In genomic region chr7:101537205-101537604, GRCh38 we compare ENCODE assay signal across 21 cellular contexts.
DNase-seq lines count a peak whose midpoint lies in the region; ATAC-seq, FAIRE-seq and TF ChIP-seq lines count a peak whose summit lies in the region.
"Had no signal": no experiment of that assay in that cellular context is flagged by ENCODE, and none has a peak within 500 bp of the region (broad histone marks: within the 10 kb centered on the region; RNA-seq: fewer than 3 reads in every experiment).

No MANE protein-coding gene starts in this region.

- H3K27ac ChIP-seq in PC-3 (ENCODE audit: low read length), result no peak overlapping the region
- H3K27ac ChIP-seq: BLaER1 treated with 17β-estradiol and CSF1 and Interleukin-3, amounts not matched to agents 10 nM and 100 nM; thyroid gland; VCaP had no signal

- no peaks in the 10 kb centered on the region for H3K9me3 ChIP-seq in PC-3 (ENCODE audit: low read length)
- H3K9me3 ChIP-seq: thyroid gland had no signal

- CTCF ChIA-PET in PC-3 (lab: Charles Lee), result no interaction called here

- no peak for TF ChIP-seq CTCF in PC-3 (conservative IDR thresholded peaks at IDR 0.05; ENCODE audit: low read depth, low read length)
- no peak for TF ChIP-seq CTCF in fibroblast of mammary gland (conservative IDR thresholded peaks at IDR 0.05; ENCODE audit: control insufficient read depth, insufficient read depth, low read depth, low read length)

- H4K20me1 ChIP-seq in PC-3 (ENCODE audit: low read length), result no peaks in the 10 kb centered on the region

- H3K4me2 ChIP-seq in PC-3 (ENCODE audit: low read length), result no peak overlapping the region

- DNase-seq in H54 (ENCODE audit: insufficient read length, low spot score) (peak; percentile 68), PC-3 (peak; percentile 12), fibroblast of mammary gland (ENCODE audit: low read depth) (peak; percentile 34), sciatic nerve (ENCODE audit: low spot score) (no peak), GDM1 (lab: John Stamatoyannopoulos, UW) (no peak)
- DNase-seq in stimulated activated CD4-positive, alpha-beta T cell treated with anti-CD3 and anti-CD28 coated beads, Interleukin-4, amount 100 ng/mL, for 24 hours, result no peak
- DNase-seq: activated CD8-positive, alpha-beta T cell treated with anti-CD3 and anti-CD28 coated beads for 36 hours; activated naive CD8-positive, alpha-beta T cell treated with anti-CD3 and anti-CD28 coated beads, Interleukin-2, amount 10 ng/mL, durations not matched to agents 7 days and 5 days; activated T-cell treated with anti-CD3 and anti-CD28 coated beads, Interleukin-2, amount 50 U/mL, for 72 hours; DMS153; effector memory CD4-positive, alpha-beta T cell; Kasumi-1; left colon; NCI-H187; NCI-H524; stimulated activated CD4-positive, alpha-beta T cell treated with anti-CD3 and anti-CD28 coated beads, Interleukin-4, amount 100 ng/mL, for 4 hours; SW 1271; thyroid gland had no signal

- no peaks in the 10 kb centered on the region for H3F3A ChIP-seq in PC-3 (ENCODE audit: low read length, unreplicated experiment)

- ATAC-seq in PC-3, result peak; percentile 35
- ATAC-seq in sciatic nerve, result peak; percentile 29
- no peak for ATAC-seq in HG03469 (IDR thresholded peaks at IDR 0.05; ENCODE audit: unreplicated experiment)
- ATAC-seq: activated CD8-positive, alpha-beta T cell treated with anti-CD3 and anti-CD28 coated beads for 36 hours; activated T-cell treated with anti-CD3 and anti-CD28 coated beads, Interleukin-2, amount 50 U/mL, for 72 hours; left colon had no signal

- H3K4me1 ChIP-seq in PC-3 (ENCODE audit: insufficient read depth, low read length), result no peaks in the 10 kb centered on the region

- BruUV-seq in PC-3 (replicated peaks; lab: Mats Ljungman, UMichigan), result no TSS peak

- TF ChIP-seq POLR2A in H54 (IDR thresholded peaks at IDR 0.05; ENCODE audit: low read depth, low read length), result no peak

- H2AFZ ChIP-seq in PC-3 (ENCODE audit: low read length), result no peak overlapping the region

- no peaks in the 10 kb centered on the region for H3K36me3 ChIP-seq in PC-3 (ENCODE audit: low read depth, low read length)
- H3K36me3 ChIP-seq: BLaER1 treated with 17β-estradiol and CSF1 and Interleukin-3, amounts not matched to agents 10 nM and 100 nM; thyroid gland had no signal

- H3K9me2 ChIP-seq in PC-3 (replicated peaks; ENCODE audit: low read length), result no peaks in the 10 kb centered on the region

- H3K27me3 ChIP-seq in PC-3 (ENCODE audit: low read length), result no peaks in the 10 kb centered on the region
- H3K27me3 ChIP-seq: BLaER1 treated with 17β-estradiol and CSF1 and Interleukin-3, amounts not matched to agents 10 nM and 100 nM; thyroid gland had no signal

- H3K4me3 ChIP-seq in PC-3 (ENCODE audit: low read length) (no peak overlapping the region), fibroblast of mammary gland (ENCODE audit: control insufficient read depth, low read depth, low read length) (no peak overlapping the region)
- H3K4me3 ChIP-seq: BLaER1 treated with 17β-estradiol and CSF1 and Interleukin-3, amounts not matched to agents 10 nM and 100 nM; thyroid gland had no signal

- POLR2A ChIA-PET in PC-3 (lab: Charles Lee; ENCODE audit: unreplicated experiment), result no interaction called here

- no peaks in the 10 kb centered on the region for H3K79me2 ChIP-seq in PC-3 (ENCODE audit: low read length)

- intact Hi-C loops in PC-3 (cut with micrococcal nuclease), result no loop called here
- intact Hi-C loops in sciatic nerve (cut with DNase I), result no loop called here

- FAIRE-seq in H54 (lab: Jason Lieb, UNC), result no peak

- H3K9ac ChIP-seq in PC-3 (ENCODE audit: low read length), result no peak overlapping the region

Comparison
In these comparisons a context has a peak if more than half of its experiments do, and no peak if none do; other contexts are left out.
1. DNase-seq: peak in H54 (single experiment), PC-3 (single experiment) and fibroblast of mammary gland (single experiment); none in sciatic nerve (single experiment), GDM1 (single experiment) and stimulated activated CD4-positive, alpha-beta T cell treated with anti-CD3 and anti-CD28 coated beads, Interleukin-4, amount 100 ng/mL, for 24 hours (single experiment).